Comparison of ENCODE assay signal across 8 cellular contexts in the genomic region with DNA sequence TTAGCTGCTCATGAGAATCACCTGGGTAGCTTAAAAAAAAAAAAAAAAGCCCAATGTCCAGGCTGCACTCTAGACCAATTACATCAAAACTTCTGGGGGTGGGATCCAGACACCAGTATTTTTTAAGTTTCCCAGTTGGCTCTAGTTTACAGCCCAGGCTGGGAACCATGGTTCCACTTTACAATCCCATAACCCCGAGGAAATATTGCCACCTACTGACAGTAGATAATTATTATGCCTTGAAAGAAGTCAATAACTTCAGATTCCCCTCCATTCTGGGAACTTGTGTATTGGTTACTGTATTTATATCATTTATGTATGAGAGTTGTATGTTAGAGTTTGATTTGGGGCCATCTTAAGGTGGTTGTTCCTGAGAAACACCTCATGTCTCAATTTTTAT.
DNase-seq lines count a peak whose midpoint lies in the region; ATAC-seq and TF ChIP-seq lines count a peak whose summit lies in the region.

No MANE protein-coding gene starts in this region.

- peak; percentile 88 for TF ChIP-seq RAD21 in Ishikawa (IDR thresholded peaks at IDR 0.05; ENCODE audit: low read depth)

- no peak overlapping the region for H3K27ac Mint-ChIP-seq in activated naive CD8-positive, alpha-beta T cell treated with anti-CD3 and anti-CD28 coated beads, Interleukin-2, amount 50 U/mL, for 24 hours

- TF ChIP-seq EP300 in Ishikawa (IDR thresholded peaks at IDR 0.05; ENCODE audit: borderline replicate concordance), result no peak

- H3K4me3 Mint-ChIP-seq in activated naive CD8-positive, alpha-beta T cell treated with anti-CD3 and anti-CD28 coated beads, Interleukin-2, amount 50 U/mL, for 24 hours, result no peak overlapping the region

- ATAC-seq in SK-N-SH treated with all-trans-retinoic acid at 6 μM for 48 hours, result peak; percentile 80
- no peak for ATAC-seq in GM21825 (IDR thresholded peaks at IDR 0.05; ENCODE audit: unreplicated experiment)
- ATAC-seq in activated naive CD8-positive, alpha-beta T cell treated with anti-CD3 and anti-CD28 coated beads, Interleukin-2, amount 50 U/mL, for 24 hours, result no peak

- no peaks in the 10 kb centered on the region for H3K4me1 Mint-ChIP-seq in activated naive CD8-positive, alpha-beta T cell treated with anti-CD3 and anti-CD28 coated beads, Interleukin-2, amount 50 U/mL, for 24 hours

- H3K36me3 Mint-ChIP-seq in activated naive CD8-positive, alpha-beta T cell treated with anti-CD3 and anti-CD28 coated beads, Interleukin-2, amount 50 U/mL, for 24 hours (ENCODE audit: low read depth), result no peaks in the 10 kb centered on the region

- H3K27me3 Mint-ChIP-seq in activated naive CD8-positive, alpha-beta T cell treated with anti-CD3 and anti-CD28 coated beads, Interleukin-2, amount 50 U/mL, for 24 hours, result peaks cover 11% of the 10 kb centered on the region

- in situ Hi-C loops in Caki2 (cut with HindIII; ENCODE audit: low pct_unique_long_range_greater_than_20kb, low sequenced_read_pairs), result no loop called here

- no peaks in the 10 kb centered on the region for H3K9me3 Mint-ChIP-seq in activated naive CD8-positive, alpha-beta T cell treated with anti-CD3 and anti-CD28 coated beads, Interleukin-2, amount 50 U/mL, for 24 hours

- peak; percentile 2 for DNase-seq in Caki2 (ENCODE audit: low read depth)
- peak; percentile 23 for DNase-seq in glomerular endothelial cell (ENCODE audit: extremely low read depth, low read depth, low spot score)
- no peak for DNase-seq in GDM1 (lab: John Stamatoyannopoulos, UW)
- no peak for DNase-seq in NCI-H774 (lab: John Stamatoyannopoulos, UW)
- DNase-seq in activated naive CD8-positive, alpha-beta T cell treated with anti-CD3 and anti-CD28 coated beads, Interleukin-2, amount 50 U/mL, for 24 hours, result no peak

TF ChIP-seq in Ishikawa, 13 proteins besides CTCF, POLR2A, EP300 and RAD21:
- no peak for TF ChIP-seq TCF12 (IDR thresholded peaks at IDR 0.05; ENCODE audit: low read depth)
- TF ChIP-seq, protein P1, sequence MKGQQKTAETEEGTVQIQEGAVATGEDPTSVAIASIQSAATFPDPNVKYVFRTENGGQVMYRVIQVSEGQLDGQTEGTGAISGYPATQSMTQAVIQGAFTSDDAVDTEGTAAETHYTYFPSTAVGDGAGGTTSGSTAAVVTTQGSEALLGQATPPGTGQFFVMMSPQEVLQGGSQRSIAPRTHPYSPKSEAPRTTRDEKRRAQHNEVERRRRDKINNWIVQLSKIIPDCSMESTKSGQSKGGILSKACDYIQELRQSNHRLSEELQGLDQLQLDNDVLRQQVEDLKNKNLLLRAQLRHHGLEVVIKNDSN (IDR thresholded peaks at IDR 0.05), result no peak
- TF ChIP-seq EGR1 (IDR thresholded peaks at IDR 0.05), result no peak
- no peak for TF ChIP-seq NFIC (IDR thresholded peaks at IDR 0.05)
- TF ChIP-seq, protein P2, sequence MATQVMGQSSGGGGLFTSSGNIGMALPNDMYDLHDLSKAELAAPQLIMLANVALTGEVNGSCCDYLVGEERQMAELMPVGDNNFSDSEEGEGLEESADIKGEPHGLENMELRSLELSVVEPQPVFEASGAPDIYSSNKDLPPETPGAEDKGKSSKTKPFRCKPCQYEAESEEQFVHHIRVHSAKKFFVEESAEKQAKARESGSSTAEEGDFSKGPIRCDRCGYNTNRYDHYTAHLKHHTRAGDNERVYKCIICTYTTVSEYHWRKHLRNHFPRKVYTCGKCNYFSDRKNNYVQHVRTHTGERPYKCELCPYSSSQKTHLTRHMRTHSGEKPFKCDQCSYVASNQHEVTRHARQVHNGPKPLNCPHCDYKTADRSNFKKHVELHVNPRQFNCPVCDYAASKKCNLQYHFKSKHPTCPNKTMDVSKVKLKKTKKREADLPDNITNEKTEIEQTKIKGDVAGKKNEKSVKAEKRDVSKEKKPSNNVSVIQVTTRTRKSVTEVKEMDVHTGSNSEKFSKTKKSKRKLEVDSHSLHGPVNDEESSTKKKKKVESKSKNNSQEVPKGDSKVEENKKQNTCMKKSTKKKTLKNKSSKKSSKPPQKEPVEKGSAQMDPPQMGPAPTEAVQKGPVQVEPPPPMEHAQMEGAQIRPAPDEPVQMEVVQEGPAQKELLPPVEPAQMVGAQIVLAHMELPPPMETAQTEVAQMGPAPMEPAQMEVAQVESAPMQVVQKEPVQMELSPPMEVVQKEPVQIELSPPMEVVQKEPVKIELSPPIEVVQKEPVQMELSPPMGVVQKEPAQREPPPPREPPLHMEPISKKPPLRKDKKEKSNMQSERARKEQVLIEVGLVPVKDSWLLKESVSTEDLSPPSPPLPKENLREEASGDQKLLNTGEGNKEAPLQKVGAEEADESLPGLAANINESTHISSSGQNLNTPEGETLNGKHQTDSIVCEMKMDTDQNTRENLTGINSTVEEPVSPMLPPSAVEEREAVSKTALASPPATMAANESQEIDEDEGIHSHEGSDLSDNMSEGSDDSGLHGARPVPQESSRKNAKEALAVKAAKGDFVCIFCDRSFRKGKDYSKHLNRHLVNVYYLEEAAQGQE (IDR thresholded peaks at IDR 0.05; ENCODE audit: low read depth), result no peak
- TF ChIP-seq ZBTB7A (IDR thresholded peaks at IDR 0.05; ENCODE audit: low read depth), result no peak
- TF ChIP-seq, protein P3, sequence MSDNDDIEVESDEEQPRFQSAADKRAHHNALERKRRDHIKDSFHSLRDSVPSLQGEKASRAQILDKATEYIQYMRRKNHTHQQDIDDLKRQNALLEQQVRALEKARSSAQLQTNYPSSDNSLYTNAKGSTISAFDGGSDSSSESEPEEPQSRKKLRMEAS (IDR thresholded peaks at IDR 0.05), result no peak
- no peak for TF ChIP-seq CREB1 (IDR thresholded peaks at IDR 0.05; ENCODE audit: low read depth)
- TF ChIP-seq TAF1 (IDR thresholded peaks at IDR 0.05; ENCODE audit: low read depth), result no peak
- no peak for TF ChIP-seq YY1 (IDR thresholded peaks at IDR 0.05; ENCODE audit: low read depth)
- TF ChIP-seq FOXM1 (IDR thresholded peaks at IDR 0.05; ENCODE audit: borderline replicate concordance, low read depth), result no peak
- no peak for TF ChIP-seq TEAD4 (IDR thresholded peaks at IDR 0.05)
- TF ChIP-seq CEBPB (IDR thresholded peaks at IDR 0.05), result no peak

TF ChIP-seq in SK-N-SH treated with all-trans-retinoic acid at 6 μM for 48 hours, 23 proteins besides CTCF, POLR2A, EP300 and RAD21 (continues in another document):
- TF ChIP-seq, protein P4, sequence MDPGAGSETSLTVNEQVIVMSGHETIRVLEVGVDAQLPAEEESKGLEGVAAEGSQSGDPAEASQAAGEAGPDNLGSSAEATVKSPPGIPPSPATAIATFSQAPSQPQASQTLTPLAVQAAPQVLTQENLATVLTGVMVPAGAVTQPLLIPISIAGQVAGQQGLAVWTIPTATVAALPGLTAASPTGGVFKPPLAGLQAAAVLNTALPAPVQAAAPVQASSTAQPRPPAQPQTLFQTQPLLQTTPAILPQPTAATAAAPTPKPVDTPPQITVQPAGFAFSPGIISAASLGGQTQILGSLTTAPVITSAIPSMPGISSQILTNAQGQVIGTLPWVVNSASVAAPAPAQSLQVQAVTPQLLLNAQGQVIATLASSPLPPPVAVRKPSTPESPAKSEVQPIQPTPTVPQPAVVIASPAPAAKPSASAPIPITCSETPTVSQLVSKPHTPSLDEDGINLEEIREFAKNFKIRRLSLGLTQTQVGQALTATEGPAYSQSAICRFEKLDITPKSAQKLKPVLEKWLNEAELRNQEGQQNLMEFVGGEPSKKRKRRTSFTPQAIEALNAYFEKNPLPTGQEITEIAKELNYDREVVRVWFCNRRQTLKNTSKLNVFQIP (CRISPR knock-in tag; IDR thresholded peaks at IDR 0.05; ENCODE audit: borderline replicate concordance, low read depth), result no peak
- TF ChIP-seq SNAI2 (CRISPR knock-in tag; IDR thresholded peaks at IDR 0.05), result no peak
- TF ChIP-seq GLIS3 (CRISPR knock-in tag; IDR thresholded peaks at IDR 0.05), result no peak
- TF ChIP-seq RARB (CRISPR knock-in tag; IDR thresholded peaks at IDR 0.05), result no peak
- TF ChIP-seq, protein P5, sequence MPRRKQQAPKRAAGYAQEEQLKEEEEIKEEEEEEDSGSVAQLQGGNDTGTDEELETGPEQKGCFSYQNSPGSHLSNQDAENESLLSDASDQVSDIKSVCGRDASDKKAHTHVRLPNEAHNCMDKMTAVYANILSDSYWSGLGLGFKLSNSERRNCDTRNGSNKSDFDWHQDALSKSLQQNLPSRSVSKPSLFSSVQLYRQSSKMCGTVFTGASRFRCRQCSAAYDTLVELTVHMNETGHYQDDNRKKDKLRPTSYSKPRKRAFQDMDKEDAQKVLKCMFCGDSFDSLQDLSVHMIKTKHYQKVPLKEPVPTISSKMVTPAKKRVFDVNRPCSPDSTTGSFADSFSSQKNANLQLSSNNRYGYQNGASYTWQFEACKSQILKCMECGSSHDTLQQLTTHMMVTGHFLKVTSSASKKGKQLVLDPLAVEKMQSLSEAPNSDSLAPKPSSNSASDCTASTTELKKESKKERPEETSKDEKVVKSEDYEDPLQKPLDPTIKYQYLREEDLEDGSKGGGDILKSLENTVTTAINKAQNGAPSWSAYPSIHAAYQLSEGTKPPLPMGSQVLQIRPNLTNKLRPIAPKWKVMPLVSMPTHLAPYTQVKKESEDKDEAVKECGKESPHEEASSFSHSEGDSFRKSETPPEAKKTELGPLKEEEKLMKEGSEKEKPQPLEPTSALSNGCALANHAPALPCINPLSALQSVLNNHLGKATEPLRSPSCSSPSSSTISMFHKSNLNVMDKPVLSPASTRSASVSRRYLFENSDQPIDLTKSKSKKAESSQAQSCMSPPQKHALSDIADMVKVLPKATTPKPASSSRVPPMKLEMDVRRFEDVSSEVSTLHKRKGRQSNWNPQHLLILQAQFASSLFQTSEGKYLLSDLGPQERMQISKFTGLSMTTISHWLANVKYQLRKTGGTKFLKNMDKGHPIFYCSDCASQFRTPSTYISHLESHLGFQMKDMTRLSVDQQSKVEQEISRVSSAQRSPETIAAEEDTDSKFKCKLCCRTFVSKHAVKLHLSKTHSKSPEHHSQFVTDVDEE (CRISPR knock-in tag; IDR thresholded peaks at IDR 0.05), result no peak
- TF ChIP-seq, protein P6, sequence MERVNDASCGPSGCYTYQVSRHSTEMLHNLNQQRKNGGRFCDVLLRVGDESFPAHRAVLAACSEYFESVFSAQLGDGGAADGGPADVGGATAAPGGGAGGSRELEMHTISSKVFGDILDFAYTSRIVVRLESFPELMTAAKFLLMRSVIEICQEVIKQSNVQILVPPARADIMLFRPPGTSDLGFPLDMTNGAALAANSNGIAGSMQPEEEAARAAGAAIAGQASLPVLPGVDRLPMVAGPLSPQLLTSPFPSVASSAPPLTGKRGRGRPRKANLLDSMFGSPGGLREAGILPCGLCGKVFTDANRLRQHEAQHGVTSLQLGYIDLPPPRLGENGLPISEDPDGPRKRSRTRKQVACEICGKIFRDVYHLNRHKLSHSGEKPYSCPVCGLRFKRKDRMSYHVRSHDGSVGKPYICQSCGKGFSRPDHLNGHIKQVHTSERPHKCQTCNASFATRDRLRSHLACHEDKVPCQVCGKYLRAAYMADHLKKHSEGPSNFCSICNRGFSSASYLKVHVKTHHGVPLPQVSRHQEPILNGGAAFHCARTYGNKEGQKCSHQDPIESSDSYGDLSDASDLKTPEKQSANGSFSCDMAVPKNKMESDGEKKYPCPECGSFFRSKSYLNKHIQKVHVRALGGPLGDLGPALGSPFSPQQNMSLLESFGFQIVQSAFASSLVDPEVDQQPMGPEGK (CRISPR knock-in tag; IDR thresholded peaks at IDR 0.05; ENCODE audit: borderline replicate concordance), result no peak
- TF ChIP-seq ZNF8 (CRISPR knock-in tag; IDR thresholded peaks at IDR 0.05), result no peak
- TF ChIP-seq ZC3H10 (CRISPR knock-in tag; IDR thresholded peaks at IDR 0.05), result no peak

Comparison
In these comparisons a context has a peak if more than half of its experiments do, and no peak if none do; other contexts are left out.
1. DNase-seq: peak in Caki2 (single experiment) and glomerular endothelial cell (single experiment); none in GDM1 (single experiment), NCI-H774 (single experiment) and activated naive CD8-positive, alpha-beta T cell treated with anti-CD3 and anti-CD28 coated beads, Interleukin-2, amount 50 U/mL, for 24 hours (single experiment).